In genomic region chr4:94342713-94343112, GRCh38 we compare ENCODE assay signal across 21 cellular contexts. TPM values are rescaled to one million over a fixed set of nuclear protein-coding genes. Genes with fewer than 3 reads are reported as not detected.
DNase-seq lines count a peak whose midpoint lies in the region; ATAC-seq and TF ChIP-seq lines count a peak whose summit lies in the region.
"Had no signal": no experiment of that assay in that cellular context is flagged by ENCODE, and none has a peak within 500 bp of the region (broad histone marks: within the 10 kb centered on the region; RNA-seq: fewer than 3 reads in every experiment).

TSS of gene HPGDS (minus strand) at chr4:94342836. CDS start at chr4:94334629, 8,207 bp downstream.

- H3K4me1 Mint-ChIP-seq in activated T-cell treated with anti-CD3 and anti-CD28 coated beads, Interleukin-2, amount 50 U/mL, for 72 hours (ENCODE audit: low read depth), result peaks cover 43% of the 10 kb centered on the region
- H3K4me1 Mint-ChIP-seq in activated T-cell treated with anti-CD3 and anti-CD28 coated beads, Interleukin-2, amount 50 U/mL, for 24 hours (ENCODE audit: low read depth), result peaks cover 40% of the 10 kb centered on the region
- peaks cover 5% of the 10 kb centered on the region for H3K4me1 Mint-ChIP-seq in chondrocyte (ENCODE audit: low read depth)

- intact Hi-C loops in testis (cut with DNase I; ENCODE audit: low total_unique reads), result no loop called here
- intact Hi-C loops in posterior vena cava (cut with DNase I), result no loop called here

- ATAC-seq in activated T-cell treated with anti-CD3 and anti-CD28 coated beads, Interleukin-2, amount 50 U/mL, for 72 hours (replicated peaks in 1 of 2), result no peak
- peak; percentile 23 for ATAC-seq in left lobe of liver
- ATAC-seq: A549; naive thymus-derived CD8-positive, alpha-beta T cell had no signal

- H3K27me3 Mint-ChIP-seq in activated T-cell treated with anti-CD3 and anti-CD28 coated beads, Interleukin-2, amount 50 U/mL, for 72 hours (ENCODE audit: low read depth), result no peaks in the 10 kb centered on the region
- H3K27me3 Mint-ChIP-seq in activated T-cell treated with anti-CD3 and anti-CD28 coated beads, Interleukin-2, amount 50 U/mL, for 24 hours, result no peaks in the 10 kb centered on the region
- no peaks in the 10 kb centered on the region for H3K27me3 Mint-ChIP-seq in chondrocyte (ENCODE audit: low read depth)
- H3K27me3 Mint-ChIP-seq: CD4-positive, CD25-positive, alpha-beta regulatory T cell; naive thymus-derived CD8-positive, alpha-beta T cell had no signal

- H3K4me3 Mint-ChIP-seq in activated T-cell treated with anti-CD3 and anti-CD28 coated beads, Interleukin-2, amount 50 U/mL, for 72 hours, result peak within 1 kb of the TSS; percentile 37 to 38
- H3K4me3 Mint-ChIP-seq in activated T-cell treated with anti-CD3 and anti-CD28 coated beads, Interleukin-2, amount 50 U/mL, for 24 hours, result no peak within 1 kb of the TSS
- H3K4me3 Mint-ChIP-seq in chondrocyte (ENCODE audit: unreplicated experiment), result no peak within 1 kb of the TSS
- H3K4me3 Mint-ChIP-seq: naive thymus-derived CD8-positive, alpha-beta T cell had no signal

- TF ChIP-seq CTCF in OCI-LY3 (IDR thresholded peaks at IDR 0.05; ENCODE audit: low read depth, low read length) (no peak), testis (IDR thresholded peaks at IDR 0.05) (no peak), chondrocyte (IDR thresholded peaks at IDR 0.05) (no peak)

- H3K9ac ChIP-seq in OCI-LY3 (ENCODE audit: low read length), result no peak within 1 kb of the TSS

- H3K36me3 ChIP-seq in OCI-LY3 (replicated peaks; ENCODE audit: low read depth, low read length) (no peaks in the 10 kb centered on the region), testis (ENCODE audit: low read depth, missing control alignments) (no peaks in the 10 kb centered on the region)
- H3K36me3 ChIP-seq: esophagus squamous epithelium, prostate gland, thoracic aorta had no signal

- peak within 1 kb of the TSS; percentile 28 for H3K4me2 ChIP-seq in OCI-LY3 (ENCODE audit: low read length)
- H3K4me2 ChIP-seq: A549 had no signal

- H2AFZ ChIP-seq in OCI-LY3 (ENCODE audit: low read depth, low read length), result peak within 1 kb of the TSS; percentile 77

- H3K27ac ChIP-seq in OCI-LY3 (ENCODE audit: low read length) (no peak within 1 kb of the TSS), testis (no peak within 1 kb of the TSS)
- H3K27ac ChIP-seq: A549, esophagus squamous epithelium, thoracic aorta had no signal

- no peak for TF ChIP-seq POLR2A in testis (IDR thresholded peaks at IDR 0.05)

- peaks cover 0 to 1% of the 10 kb centered on the region in 2 donors for H3K36me3 Mint-ChIP-seq in activated T-cell treated with anti-CD3 and anti-CD28 coated beads, Interleukin-2, amount 50 U/mL, for 72 hours (ENCODE audit: insufficient read depth in 2 of 2)
- H3K36me3 Mint-ChIP-seq in activated T-cell treated with anti-CD3 and anti-CD28 coated beads, Interleukin-2, amount 50 U/mL, for 24 hours (ENCODE audit: low read depth), result no peaks in the 10 kb centered on the region
- H3K36me3 Mint-ChIP-seq in chondrocyte (ENCODE audit: low read depth), result no peaks in the 10 kb centered on the region
- H3K36me3 Mint-ChIP-seq: CD4-positive, CD25-positive, alpha-beta regulatory T cell; naive thymus-derived CD8-positive, alpha-beta T cell had no signal

- H3K79me2 ChIP-seq in OCI-LY3 (ENCODE audit: low read length), result no peaks in the 10 kb centered on the region

- H4K20me1 ChIP-seq in OCI-LY3 (ENCODE audit: insufficient read depth, low read length), result no peaks in the 10 kb centered on the region

- H3K27me3 ChIP-seq in OCI-LY3 (ENCODE audit: low read depth, low read length) (no peaks in the 10 kb centered on the region), testis (no peaks in the 10 kb centered on the region)
- H3K27me3 ChIP-seq: esophagus squamous epithelium had no signal

- no peak within 1 kb of the TSS for H3K27ac Mint-ChIP-seq in activated T-cell treated with anti-CD3 and anti-CD28 coated beads, Interleukin-2, amount 50 U/mL, for 72 hours
- no peak within 1 kb of the TSS for H3K27ac Mint-ChIP-seq in activated T-cell treated with anti-CD3 and anti-CD28 coated beads, Interleukin-2, amount 50 U/mL, for 24 hours
- H3K27ac Mint-ChIP-seq in chondrocyte (ENCODE audit: unreplicated experiment), result no peak within 1 kb of the TSS
- H3K27ac Mint-ChIP-seq: naive thymus-derived CD8-positive, alpha-beta T cell had no signal

- no peak within 1 kb of the TSS; the same call in 1 of the 2 replicates for H3K4me3 ChIP-seq in OCI-LY3 (ENCODE audit: low read length)
- H3K4me3 ChIP-seq in testis, result no peak within 1 kb of the TSS
- H3K4me3 ChIP-seq: A549, prostate gland, thoracic aorta had no signal

- H3K9me3 Mint-ChIP-seq in activated T-cell treated with anti-CD3 and anti-CD28 coated beads, Interleukin-2, amount 50 U/mL, for 72 hours, result no peaks in the 10 kb centered on the region
- H3K9me3 Mint-ChIP-seq in activated T-cell treated with anti-CD3 and anti-CD28 coated beads, Interleukin-2, amount 50 U/mL, for 24 hours, result no peaks in the 10 kb centered on the region
- no peaks in the 10 kb centered on the region for H3K9me3 Mint-ChIP-seq in chondrocyte (ENCODE audit: low read depth)
- H3K9me3 Mint-ChIP-seq: CD4-positive, CD25-positive, alpha-beta regulatory T cell; naive thymus-derived CD8-positive, alpha-beta T cell had no signal

- H3K4me1 ChIP-seq in OCI-LY3 (ENCODE audit: low read length), result peaks cover 19% of the 10 kb centered on the region
- no peaks in the 10 kb centered on the region for H3K4me1 ChIP-seq in testis
- H3K4me1 ChIP-seq: A549, prostate gland had no signal

- no peak for DNase-seq in activated T-cell treated with anti-CD3 and anti-CD28 coated beads, Interleukin-2, amount 50 U/mL, for 72 hours
- no peak for DNase-seq in activated T-cell treated with anti-CD3 and anti-CD28 coated beads, Interleukin-2, amount 50 U/mL, for 24 hours
- DNase-seq in left lobe of liver (ENCODE audit: low spot score) (no peak), testis (peak; percentile 24), posterior vena cava (ENCODE audit: low spot score) (no peak), glomerular visceral epithelial cell (ENCODE audit: extremely low spot score) (no peak), chondrocyte (ENCODE audit: low spot score) (no peak)
- DNase-seq: activated effector memory CD4-positive, alpha-beta T cell treated with anti-CD3 and anti-CD28 coated beads, Interleukin-2, amount 50 U/mL, for 16 hours; caudate nucleus; CD4-positive, CD25-positive, alpha-beta regulatory T cell; esophagus squamous epithelium; GDM1; glutamatergic neuron; naive thymus-derived CD8-positive, alpha-beta T cell; NCI-H1930; NCI-H446 treated with DMSO at 0.1 percent for 48 hours; SHP77 had no signal

- WGBS in testis, 2 donors, result 86 to 90% methylated on average over 5 of the region's 5 CpGs

- no peaks in the 10 kb centered on the region for H3K9me3 ChIP-seq in OCI-LY3 (ENCODE audit: insufficient read depth, low read length)
- H3K9me3 ChIP-seq in testis, result no peaks in the 10 kb centered on the region
- H3K9me3 ChIP-seq: A549, esophagus squamous epithelium, prostate gland, thoracic aorta had no signal

RNA-seq across cellular contexts. Expression of gene HPGDS, which starts in this region (rescaled TPM):
- not detected for total RNA-seq in activated T-cell treated with anti-CD3 and anti-CD28 coated beads, Interleukin-2, amount 50 U/mL, for 72 hours
- total RNA-seq in left lobe of liver, result 0.10 TPM
- total RNA-seq in testis, result under 1 TPM; 0.39 to 0.68 TPM
- 1.7 TPM for polyA plus RNA-seq in testis (ENCODE audit: insufficient read depth, low read depth, low replicate concordance)
- 1 to 10 TPM; 2.5 to 7.5 TPM for total RNA-seq in posterior vena cava
- not detected in 3 replicates for total RNA-seq in chondrocyte
- total RNA-seq: naive thymus-derived CD8-positive, alpha-beta T cell had no signal
- polyA plus RNA-seq: A549 had no signal

Comparison
In these comparisons a context has a peak if more than half of its experiments do, and no peak if none do; other contexts are left out.
1. H3K4me3 Mint-ChIP-seq: peak in activated T-cell treated with anti-CD3 and anti-CD28 coated beads, Interleukin-2, amount 50 U/mL, for 72 hours (2 of 2); none in activated T-cell treated with anti-CD3 and anti-CD28 coated beads, Interleukin-2, amount 50 U/mL, for 24 hours (single experiment) and chondrocyte (single experiment).
2. Peak in ATAC-seq in left lobe of liver; RNA of the gene not detected or under 1 TPM.